In the genomic region with DNA sequence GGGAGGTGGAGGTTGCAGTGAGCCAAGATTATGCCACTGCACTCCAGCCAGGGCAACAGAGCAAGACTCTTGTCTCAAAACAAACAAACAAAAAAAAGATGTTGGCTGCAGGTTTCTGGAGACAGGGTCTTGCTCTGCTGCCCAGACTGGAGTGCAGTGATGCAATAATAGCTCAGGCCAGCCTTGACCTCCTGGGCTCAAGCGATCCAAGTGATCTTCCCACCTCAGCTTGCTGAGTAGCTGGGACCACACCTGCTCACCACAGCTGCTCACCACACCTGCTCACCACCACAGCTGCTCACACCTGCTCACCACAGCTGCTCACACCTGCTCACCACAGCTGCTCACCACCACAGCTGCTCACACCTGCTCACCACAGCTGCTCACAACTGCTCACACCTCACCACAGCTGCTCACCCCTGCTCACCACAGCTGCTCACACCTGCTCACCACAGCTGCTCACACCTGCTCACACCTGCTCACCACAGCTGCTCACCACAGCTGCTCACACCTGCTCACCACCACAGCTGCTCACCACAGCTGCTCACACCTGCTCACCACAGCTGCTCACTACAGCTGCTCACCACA, we compare ENCODE assay signal across 1 cellular context.
TF ChIP-seq lines count a peak whose summit lies in the region.
"Not testable (repeated sequence)": the region's sequence is repeated elsewhere in the genome, so short reads cannot be mapped to it uniquely, and the experiment has no call there.

No MANE protein-coding gene starts in this region.

TF ChIP-seq in K562, 482 proteins besides CTCF, POLR2A, EP300 and RAD21:
- TF ChIP-seq ZNF121 (CRISPR knock-in tag; conservative IDR thresholded peaks at IDR 0.05), result peak; percentile 91
- TF ChIP-seq CEBPG (CRISPR knock-in tag; IDR thresholded peaks at IDR 0.05), result peak; percentile 63; the same call in 1 of the 2 replicates
- not testable (repeated sequence) for TF ChIP-seq CEBPG (tag; conservative IDR thresholded peaks at IDR 0.05 in 1 of 2, IDR thresholded peaks at IDR 0.05 in 1 of 2)
- TF ChIP-seq, protein P1, sequence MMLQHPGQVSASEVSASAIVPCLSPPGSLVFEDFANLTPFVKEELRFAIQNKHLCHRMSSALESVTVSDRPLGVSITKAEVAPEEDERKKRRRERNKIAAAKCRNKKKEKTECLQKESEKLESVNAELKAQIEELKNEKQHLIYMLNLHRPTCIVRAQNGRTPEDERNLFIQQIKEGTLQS (IDR thresholded peaks at IDR 0.05), result 0 out of 2 replicates have a peak, but pooled peaks have one; percentile 24
- TF ChIP-seq, protein P1 (CRISPR knock-in tag; conservative IDR thresholded peaks at IDR 0.05), result not testable (repeated sequence)
